1 cellular context compared by ENCODE assay signal in the genomic region with DNA sequence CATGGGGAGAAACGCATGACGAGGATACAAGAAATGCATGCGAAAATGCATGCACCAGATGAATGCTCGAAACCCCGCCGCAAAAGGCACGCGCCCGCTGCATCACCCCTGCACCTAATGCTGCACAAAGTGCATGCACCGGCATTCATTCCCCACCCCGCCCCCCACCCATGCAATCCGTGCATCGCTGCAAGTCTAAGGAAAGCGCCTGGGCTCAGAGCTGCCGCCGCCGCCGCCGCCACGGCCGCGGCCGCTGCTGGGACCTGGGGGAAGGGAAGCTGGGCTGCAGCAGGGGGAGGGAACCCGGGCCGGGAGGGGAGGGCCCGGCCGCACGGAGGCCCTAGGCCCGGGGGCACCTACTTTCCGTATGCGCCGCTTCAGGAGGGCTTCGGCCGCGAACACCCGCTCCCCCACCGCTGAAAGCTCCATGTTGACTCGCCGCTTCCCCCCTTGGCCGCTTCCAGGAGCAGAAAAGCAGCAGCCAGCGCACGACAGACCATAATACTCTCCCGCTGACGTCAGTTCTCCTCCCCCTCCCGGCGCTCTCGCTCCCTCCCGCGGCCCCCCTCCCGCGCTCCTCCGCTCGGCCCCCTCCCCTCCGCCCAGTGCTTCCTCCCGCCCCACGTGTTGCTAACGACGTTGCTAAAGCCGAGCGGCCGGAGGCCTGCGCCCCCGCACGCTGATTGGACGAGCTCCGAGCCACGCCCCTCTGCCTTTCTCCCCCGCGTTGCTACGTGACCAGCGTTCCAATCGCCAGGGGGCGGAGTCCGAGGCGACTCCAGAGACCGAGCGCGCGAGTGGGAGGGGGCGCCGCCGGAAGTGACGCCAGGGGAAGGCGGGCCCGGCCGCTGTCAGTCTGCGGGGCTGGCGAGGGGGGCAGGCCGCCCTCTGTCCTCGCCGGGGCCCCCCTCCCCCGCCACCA.
TF ChIP-seq lines count a peak whose summit lies in the region.

Gene CBX8 (minus strand): TSS at position 508 of the 922 bp plus-strand sequence. CDS start 79 bp downstream, at position 429.

TF ChIP-seq in IMR-90, 13 proteins besides CTCF, POLR2A, EP300 and RAD21:
- no peak for TF ChIP-seq ELK1 (IDR thresholded peaks at IDR 0.05; ENCODE audit: borderline replicate concordance, low read depth, low read length)
- TF ChIP-seq FOS (IDR thresholded peaks at IDR 0.05; ENCODE audit: low read depth, low read length) = peak; percentile 14; the same call in 1 of the 2 replicates
- no peak for TF ChIP-seq BHLHE40 (IDR thresholded peaks at IDR 0.05; ENCODE audit: low read depth, low read length)
- no peak for TF ChIP-seq NFE2L2 (IDR thresholded peaks at IDR 0.05; ENCODE audit: low read depth, low read length)
- no peak for TF ChIP-seq RFX5 (IDR thresholded peaks at IDR 0.05; ENCODE audit: low read depth, low read length)
- no peak for TF ChIP-seq SMC3 (IDR thresholded peaks at IDR 0.05; ENCODE audit: low read depth, low read length)
- TF ChIP-seq MAFK (IDR thresholded peaks at IDR 0.05; ENCODE audit: low read depth, low read length) = no peak
- TF ChIP-seq MXI1 (IDR thresholded peaks at IDR 0.05; ENCODE audit: borderline replicate concordance, low read depth, low read length) = peak; percentile 80; the same call in 1 of the 2 replicates
- peak; percentile 100 for TF ChIP-seq MAZ (IDR thresholded peaks at IDR 0.05; ENCODE audit: borderline replicate concordance, low read depth, low read length)
- TF ChIP-seq CEBPB (IDR thresholded peaks at IDR 0.05; ENCODE audit: low read depth, low read length) = no peak
- TF ChIP-seq USF2 (IDR thresholded peaks at IDR 0.05; ENCODE audit: low read depth, low read length) = peak; percentile 90
- no peak for TF ChIP-seq CHD1 (IDR thresholded peaks at IDR 0.05; ENCODE audit: low read depth, low read length)
- TF ChIP-seq RCOR1 (IDR thresholded peaks at IDR 0.05; ENCODE audit: insufficient replicate concordance, low read length) = no peak
TF ChIP-seq in IMR-90: peak in this region for 4.
